In the genomic region with DNA sequence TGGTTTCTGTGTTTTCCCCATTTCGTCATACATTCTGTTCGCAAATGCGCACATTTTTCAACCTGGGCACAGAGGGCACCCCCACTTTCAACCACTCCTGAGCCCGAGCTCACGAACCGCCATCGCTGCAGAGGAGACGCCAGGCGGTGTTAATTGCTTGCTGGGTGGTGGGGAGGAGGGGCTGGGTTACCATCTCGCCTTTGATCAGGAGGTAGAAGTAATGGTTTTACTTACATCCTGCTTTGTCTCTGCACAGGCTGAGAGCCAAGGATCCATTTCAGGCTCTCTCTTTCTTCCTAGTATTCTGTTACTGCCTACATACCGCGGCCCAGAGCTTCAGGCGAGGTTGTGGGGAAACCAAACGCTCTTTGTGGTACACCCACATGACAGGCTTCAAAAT, we compare ENCODE assay signal across 24 cellular contexts.
DNase-seq lines count a peak whose midpoint lies in the region; ATAC-seq and TF ChIP-seq lines count a peak whose summit lies in the region.
"Had no signal": no experiment of that assay in that cellular context is flagged by ENCODE, and none has a peak within 500 bp of the region (broad histone marks: within the 10 kb centered on the region; RNA-seq: fewer than 3 reads in every experiment).

No MANE protein-coding gene starts in this region.

- H3K9me3 Mint-ChIP-seq in brain = no peaks in the 10 kb centered on the region
- no peaks in the 10 kb centered on the region for H3K9me3 Mint-ChIP-seq in neural progenitor cell
- H3K9me3 Mint-ChIP-seq: stimulated activated naive CD8-positive, alpha-beta T cell treated with anti-CD3 and anti-CD28 coated beads, Interleukin-15, Interleukin-2, amounts not matched to agents 100 ng/mL and 50 ng/mL, for 24 hours had no signal

- H3K4me2 ChIP-seq in neural progenitor cell (peak overlapping the region; percentile 53), osteoblast (ENCODE audit: insufficient read depth, low read length) (no peak overlapping the region)

- H3K27me3 Mint-ChIP-seq in brain (peaks cover 13% of the 10 kb centered on the region), neural progenitor cell (ENCODE audit: insufficient read depth, low read depth) (peaks cover 2% of the 10 kb centered on the region)
- H3K27me3 Mint-ChIP-seq: B cell had no signal

- H3K4me3 Mint-ChIP-seq in brain (peak overlapping the region in 3 of 5 experiments; percentile 28 to 44 (median 34)), neural progenitor cell (peak overlapping the region; percentile 4)
- H3K4me3 Mint-ChIP-seq: B cell; stimulated activated naive CD8-positive, alpha-beta T cell treated with anti-CD3 and anti-CD28 coated beads, Interleukin-15, Interleukin-2, amounts not matched to agents 100 ng/mL and 50 ng/mL, for 24 hours had no signal

- H3K27ac Mint-ChIP-seq in brain = peak overlapping the region in 3 of 5 experiments; percentile 27 to 32 (median 27)
- H3K27ac Mint-ChIP-seq in neural progenitor cell = no peak overlapping the region
- H3K27ac Mint-ChIP-seq: B cell; stimulated activated naive CD8-positive, alpha-beta T cell treated with anti-CD3 and anti-CD28 coated beads, Interleukin-15, Interleukin-2, amounts not matched to agents 100 ng/mL and 50 ng/mL, for 24 hours had no signal

- peak overlapping the region; percentile 31; the same call in 1 of the 2 replicates for H3K27ac ChIP-seq in HUES6 (ENCODE audit: low read depth, low read length)
- no peak overlapping the region for H3K27ac ChIP-seq in neural progenitor cell
- no peak overlapping the region for H3K27ac ChIP-seq in osteoblast (ENCODE audit: low read depth, low read length)
- H3K27ac ChIP-seq: heart right ventricle, SJCRH30, transverse colon had no signal

- no peaks in the 10 kb centered on the region for H3K9me3 ChIP-seq in HUES6 (ENCODE audit: control insufficient read depth, insufficient read depth, low read depth, low read length)
- H3K9me3 ChIP-seq in neural progenitor cell (ENCODE audit: low read depth) = no peaks in the 10 kb centered on the region
- no peaks in the 10 kb centered on the region for H3K9me3 ChIP-seq in osteoblast (ENCODE audit: low read depth, low read length)
- H3K9me3 ChIP-seq: Caco-2, heart right ventricle, SJCRH30, transverse colon had no signal

- H3K36me3 Mint-ChIP-seq in brain = no peaks in the 10 kb centered on the region
- no peaks in the 10 kb centered on the region for H3K36me3 Mint-ChIP-seq in neural progenitor cell

- H3K79me2 ChIP-seq in neural progenitor cell (ENCODE audit: low read depth) = no peaks in the 10 kb centered on the region
- H3K79me2 ChIP-seq in osteoblast (ENCODE audit: insufficient read depth, low read length) = no peaks in the 10 kb centered on the region

- no peak for ATAC-seq in GM18511 (IDR thresholded peaks at IDR 0.05; ENCODE audit: unreplicated experiment)
- ATAC-seq: heart right ventricle, HepG2 had no signal

- H3K9ac ChIP-seq in HUES6 (ENCODE audit: low read length) = no peak overlapping the region
- no peak overlapping the region for H3K9ac ChIP-seq in neural progenitor cell

- DNase-seq in NCI-H2171 treated with DMSO at 0.1 percent for 48 hours (lab: John Stamatoyannopoulos, UW) = peak; percentile 12
- DNase-seq in NCI-H2171 (lab: John Stamatoyannopoulos, UW) = no peak
- DNase-seq in neural progenitor cell (ENCODE audit: low spot score) = peak; percentile 90
- no peak for DNase-seq in osteoblast (ENCODE audit: insufficient read length, low spot score, missing footprints)
- no peak for DNase-seq in inferior parietal cortex (ENCODE audit: extremely low spot score)
- DNase-seq: activated CD4-positive, alpha-beta T cell treated with anti-CD3 and anti-CD28 coated beads for 48 hours; activated CD8-positive, alpha-beta memory T cell treated with anti-CD3 and anti-CD28 coated beads, Interleukin-2, amount 50 U/mL, for 48 hours; Caco-2; DMS79 treated with DMSO at 0.1 percent for 48 hours; erythroblast; foreskin fibroblast; heart right ventricle; NCI-H1105; NCI-H2029; NCI-H524 treated with DMSO at 0.1 percent for 48 hours; SJCRH30; small intestine; transverse colon had no signal

- H4K20me1 ChIP-seq in neural progenitor cell (ENCODE audit: low read depth) (peaks cover 22% of the 10 kb centered on the region), osteoblast (ENCODE audit: insufficient read depth, low read length) (no peaks in the 10 kb centered on the region)

- H3K4me1 Mint-ChIP-seq in brain (peaks cover 13% of the 10 kb centered on the region), neural progenitor cell (peaks cover 30% of the 10 kb centered on the region)
- H3K4me1 Mint-ChIP-seq: B cell had no signal

- no peaks in the 10 kb centered on the region for H3K27me3 ChIP-seq in HUES6 (ENCODE audit: control insufficient read depth, insufficient read depth, low read length)
- H3K27me3 ChIP-seq in neural progenitor cell = peaks cover 28% of the 10 kb centered on the region
- no peaks in the 10 kb centered on the region for H3K27me3 ChIP-seq in osteoblast (ENCODE audit: insufficient read depth, low read length)
- H3K27me3 ChIP-seq: SJCRH30, transverse colon had no signal

- peaks cover 40% of the 10 kb centered on the region for H3K4me1 ChIP-seq in HUES6 (ENCODE audit: control insufficient read depth, insufficient read depth, low read length)
- peaks cover 17% of the 10 kb centered on the region for H3K4me1 ChIP-seq in neural progenitor cell
- peaks cover 19% of the 10 kb centered on the region for H3K4me1 ChIP-seq in osteoblast (ENCODE audit: insufficient read depth, low read length)
- H3K4me1 ChIP-seq: Caco-2, heart right ventricle, transverse colon had no signal

- H3K4me3 ChIP-seq in HUES6 (ENCODE audit: low read depth, low read length) (no peak overlapping the region), neural progenitor cell (no peak overlapping the region), osteoblast (ENCODE audit: insufficient read depth, low read length) (no peak overlapping the region)
- H3K4me3 ChIP-seq: heart right ventricle, SJCRH30, transverse colon had no signal

- no peak for TF ChIP-seq CTCF in brain (conservative IDR thresholded peaks at IDR 0.05)
- no peak for TF ChIP-seq CTCF in neural progenitor cell (IDR thresholded peaks at IDR 0.05)
- TF ChIP-seq CTCF in osteoblast (IDR thresholded peaks at IDR 0.05; ENCODE audit: extremely low read depth, low read depth, low read length) = no peak

- no peaks in the 10 kb centered on the region for H3F3A ChIP-seq in neural progenitor cell (ENCODE audit: low read depth)

- H2AFZ ChIP-seq in neural progenitor cell (replicated peaks) = no peak overlapping the region
- no peak overlapping the region for H2AFZ ChIP-seq in osteoblast (ENCODE audit: low read length)

- H3K36me3 ChIP-seq in HUES6 (ENCODE audit: control insufficient read depth, insufficient read depth, low read length) = no peaks in the 10 kb centered on the region
- H3K36me3 ChIP-seq in neural progenitor cell = no peaks in the 10 kb centered on the region
- H3K36me3 ChIP-seq in osteoblast (ENCODE audit: insufficient read depth, low read length) = no peaks in the 10 kb centered on the region
- H3K36me3 ChIP-seq: heart right ventricle, SJCRH30, transverse colon had no signal

Comparison
In these comparisons a context has a peak if more than half of its experiments do, and no peak if none do; other contexts are left out.
1. DNase-seq: peak in NCI-H2171 treated with DMSO at 0.1 percent for 48 hours (single experiment) and neural progenitor cell (single experiment); none in NCI-H2171 (single experiment), osteoblast (single experiment) and inferior parietal cortex (single experiment).